8 cellular contexts compared by ENCODE assay signal in the genomic region with DNA sequence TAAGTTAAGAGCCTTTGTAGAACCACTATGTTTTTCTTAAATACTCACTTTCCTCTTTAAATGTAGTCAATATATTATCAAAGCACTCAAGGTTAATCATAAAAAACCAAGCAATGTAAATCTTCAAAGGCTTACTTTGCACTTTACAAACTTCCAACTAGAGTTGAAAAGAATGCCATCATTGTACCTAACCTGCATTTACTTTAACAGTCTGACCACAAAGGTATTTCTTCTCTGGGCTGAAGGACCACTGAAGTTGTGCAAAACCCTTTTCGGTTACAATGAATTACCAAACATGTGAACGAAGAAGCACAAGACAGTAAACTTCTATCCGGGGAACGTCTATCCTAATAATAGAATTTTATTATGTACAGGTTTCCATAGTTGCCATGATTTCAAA. TPM values are rescaled to one million over a fixed set of nuclear protein-coding genes. Genes with fewer than 3 reads are reported as not detected.
DNase-seq lines count a peak whose midpoint lies in the region; ATAC-seq and TF ChIP-seq lines count a peak whose summit lies in the region.

No MANE protein-coding gene starts in this region.

- no peaks in the 10 kb centered on the region for H3K9me3 Mint-ChIP-seq in endodermal cell

- peak overlapping the region; percentile 29 for H3K4me3 ChIP-seq in HEK293 (ENCODE audit: low read depth, low read length)
- peak overlapping the region; percentile 63 to 85 for H3K4me3 ChIP-seq in Panc1 (ENCODE audit: low read depth in 2 of 2, low read length in 2 of 2)
- peak overlapping the region; percentile 98 for H3K4me3 ChIP-seq in endodermal cell (ENCODE audit: low read length)
- peak overlapping the region; percentile 80 for H3K4me3 ChIP-seq in psoas muscle

- BruUV-seq in Panc1 (replicated peaks; lab: Mats Ljungman, UMichigan): no TSS peak

- H3K9ac ChIP-seq in endodermal cell (ENCODE audit: extremely low read depth, low read length, poor library complexity, severe bottlenecking): peak overlapping the region; percentile 80

- no peak for ATAC-seq in Panc1
- no peak for ATAC-seq in psoas muscle
- no peak for ATAC-seq in HG03095 (IDR thresholded peaks at IDR 0.05; ENCODE audit: unreplicated experiment)

- peaks cover 37% of the 10 kb centered on the region for H3K4me1 Mint-ChIP-seq in endodermal cell

- no peak overlapping the region for H3K27ac Mint-ChIP-seq in endodermal cell

- intact Hi-C loops in Panc1 (cut with micrococcal nuclease; ENCODE audit: unreplicated experiment): loop anchor here (1.0 to 5.0 kb wide), 2 partner anchors 68 to 122 kb away; partner anchors contain the start of gene GALM
- intact Hi-C loops in psoas muscle (cut with DNase I): loop anchor here (5.0 kb wide), 2 partner anchors 68 to 123 kb away; partner anchors contain the start of gene GALM (in 2 of the 2)

- H3K27ac ChIP-seq in HEK293 (ENCODE audit: extremely low read depth, low read depth, low read length) (0 out of 2 replicates have a peak overlapping the region, but pooled peaks have one; percentile 41), Panc1 (ENCODE audit: low read length) (peak overlapping the region; percentile 92), endodermal cell (ENCODE audit: low read depth, low read length) (no peak overlapping the region), psoas muscle (peak overlapping the region; percentile 97)

- CTCF ChIA-PET in HEK293 (lab: Yijun Ruan, JAX): interaction anchor here (0.6 to 6.3 kb wide), 3 partner anchors 9 to 82 kb away, joined by 3 to 47 read pairs (median 5); no protein-coding TSS in a partner anchor
- CTCF ChIA-PET in Panc1 (lab: Charles Lee): interaction anchor here (0.7 to 1.8 kb wide), 2 partner anchors 18 to 35 kb away, joined by 5 to 6 read pairs; no protein-coding TSS in a partner anchor

- DNase-seq in Panc1 (ENCODE audit: low read depth, low spot score) (no peak), endodermal cell (no peak), psoas muscle (no peak), NCI-H1092 (lab: John Stamatoyannopoulos, UW) (no peak), NCI-H82 treated with DMSO at 0.1 percent for 48 hours (lab: John Stamatoyannopoulos, UW; ENCODE audit: unreplicated experiment) (no peak), DMS79 (lab: John Stamatoyannopoulos, UW) (no peak)

- no peak for TF ChIP-seq CTCF in HEK293 (tag by site-specific recombination; IDR thresholded peaks at IDR 0.05)
- TF ChIP-seq CTCF in Panc1 (IDR thresholded peaks at IDR 0.05): no peak
- no peak for TF ChIP-seq CTCF in endodermal cell (conservative IDR thresholded peaks at IDR 0.05)
- TF ChIP-seq CTCF in psoas muscle (IDR thresholded peaks at IDR 0.05): no peak

- no peaks in the 10 kb centered on the region for H3K27me3 ChIP-seq in Panc1 (ENCODE audit: control insufficient read depth, insufficient read depth, low read length)
- H3K27me3 ChIP-seq in endodermal cell (ENCODE audit: control insufficient read depth, insufficient read depth, low read length, poor library complexity, severe bottlenecking): no peaks in the 10 kb centered on the region
- no peaks in the 10 kb centered on the region for H3K27me3 ChIP-seq in psoas muscle (ENCODE audit: insufficient read depth in 3 of 3, low read length in 2 of 3)

- no peaks in the 10 kb centered on the region; a peak in 1 of 3 replicates for H3K36me3 ChIP-seq in HEK293 (ENCODE audit: control insufficient read depth in 2 of 2, insufficient read depth in 1 of 2, low read length in 2 of 2)
- peaks cover 5% of the 10 kb centered on the region; the same call in 1 of the 2 replicates for H3K36me3 ChIP-seq in Panc1 (ENCODE audit: control insufficient read depth, insufficient read depth, low read length)
- peaks cover 5% of the 10 kb centered on the region for H3K36me3 ChIP-seq in endodermal cell (ENCODE audit: control insufficient read depth, insufficient read depth, low read length)
- no peaks in the 10 kb centered on the region for H3K36me3 ChIP-seq in psoas muscle (ENCODE audit: insufficient read depth in 1 of 2, low read depth in 1 of 2)

- no peaks in the 10 kb centered on the region for H3K36me3 Mint-ChIP-seq in endodermal cell (ENCODE audit: low read depth)

- in situ Hi-C loops in Panc1 (cut with HindIII; ENCODE audit: low pct_unique_long_range_greater_than_20kb, low sequenced_read_pairs): loop anchor here (25.0 kb wide), 1 partner anchor 138 kb away; no protein-coding TSS in a partner anchor

- H3K4me3 Mint-ChIP-seq in endodermal cell: peak overlapping the region; percentile 85

- POLR2A ChIA-PET in HEK293 (lab: Yijun Ruan, JAX) (interaction anchor here (2.2 kb wide), 1 partner anchor 151 kb away, joined by 22 read pairs; the partner anchor contains the start of gene SRSF7), Panc1 (lab: Charles Lee) (interaction anchor here (0.7 to 0.9 kb wide), 2 partner anchors 74 to 259 kb away, joined by 3 to 4 read pairs; no protein-coding TSS in a partner anchor)

- H3K4me1 ChIP-seq in HEK293 (ENCODE audit: control insufficient read depth, insufficient read depth, low read length) (peaks cover 25% of the 10 kb centered on the region; the same call in 1 of the 2 replicates), Panc1 (ENCODE audit: control insufficient read depth, insufficient read depth, low read length) (peaks cover 35% of the 10 kb centered on the region), endodermal cell (ENCODE audit: control insufficient read depth, insufficient read depth, low read length) (no peaks in the 10 kb centered on the region), psoas muscle (peaks cover 55% of the 10 kb centered on the region)

- 56% methylated on average over 3 of the region's 4 CpGs; no CpG with 5 or more reads in 1 of the 2 experiments for WGBS in endodermal cell (ENCODE audit: insufficient coverage in 1 of 2, insufficient read length in 1 of 2), 2 experiments
- 8 to 25% (median 12%) methylated on average over 4 of the region's 4 CpGs for WGBS in psoas muscle, 3 donors

- no peaks in the 10 kb centered on the region for H3K27me3 Mint-ChIP-seq in endodermal cell (ENCODE audit: insufficient read depth)

- H3K9me3 ChIP-seq in HEK293 (ENCODE audit: control insufficient read depth, insufficient read depth, low read depth, low read length) (no peaks in the 10 kb centered on the region), Panc1 (ENCODE audit: control insufficient read depth, insufficient read depth, low read depth, low read length) (no peaks in the 10 kb centered on the region), endodermal cell (ENCODE audit: control insufficient read depth, low read length) (no peaks in the 10 kb centered on the region), psoas muscle (no peaks in the 10 kb centered on the region)

TF ChIP-seq in HEK293, 187 proteins besides CTCF, POLR2A, EP300 and RAD21:
- TF ChIP-seq TCF7L2 (IDR thresholded peaks at IDR 0.05; ENCODE audit: borderline replicate concordance, low read depth, low read length) (0 out of 2 replicates have a peak, but pooled peaks have one; percentile 33), IKZF3 (tag by site-specific recombination; IDR thresholded peaks at IDR 0.05) (no peak)
- TF ChIP-seq, protein P1, sequence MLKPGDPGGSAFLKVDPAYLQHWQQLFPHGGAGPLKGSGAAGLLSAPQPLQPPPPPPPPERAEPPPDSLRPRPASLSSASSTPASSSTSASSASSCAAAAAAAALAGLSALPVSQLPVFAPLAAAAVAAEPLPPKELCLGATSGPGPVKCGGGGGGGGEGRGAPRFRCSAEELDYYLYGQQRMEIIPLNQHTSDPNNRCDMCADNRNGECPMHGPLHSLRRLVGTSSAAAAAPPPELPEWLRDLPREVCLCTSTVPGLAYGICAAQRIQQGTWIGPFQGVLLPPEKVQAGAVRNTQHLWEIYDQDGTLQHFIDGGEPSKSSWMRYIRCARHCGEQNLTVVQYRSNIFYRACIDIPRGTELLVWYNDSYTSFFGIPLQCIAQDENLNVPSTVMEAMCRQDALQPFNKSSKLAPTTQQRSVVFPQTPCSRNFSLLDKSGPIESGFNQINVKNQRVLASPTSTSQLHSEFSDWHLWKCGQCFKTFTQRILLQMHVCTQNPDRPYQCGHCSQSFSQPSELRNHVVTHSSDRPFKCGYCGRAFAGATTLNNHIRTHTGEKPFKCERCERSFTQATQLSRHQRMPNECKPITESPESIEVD (tag by site-specific recombination; IDR thresholded peaks at IDR 0.05): peak; percentile 85

RNA-seq across cellular contexts. Expression of gene HNRNPLL, which starts 3.0 kb away (rescaled TPM):
- total RNA-seq in Panc1 (2021; ENCODE audit: unreplicated experiment) (69.8 TPM), endodermal cell (10 to 100 TPM; 70.9 to 74.1 TPM), psoas muscle (10 to 100 TPM; 17.8 to 22.4 (median 19.6) TPM)
- 25.6 TPM for polyA plus RNA-seq in Panc1 (2012; ENCODE audit: insufficient read length)
- polyA plus RNA-seq in endodermal cell (2013, experiment 1 of 2): 71.7 TPM
- polyA plus RNA-seq in endodermal cell (2013, experiment 2 of 2): 70.4 TPM
- polyA plus RNA-seq in psoas muscle: 10 to 100 TPM in 1 of 3 donors, 1 to 10 TPM in 2; 6.4 to 14.6 (median 6.7) TPM

Comparison
In these comparisons a context has a peak if more than half of its experiments do, and no peak if none do; other contexts are left out.
1. H3K4me3 ChIP-seq: peak in every context shown above with its lines; median percentile 98 in endodermal cell; 80 in psoas muscle; 74 in Panc1; 29 in HEK293.